In genomic region chr4:181685911-181686310, GRCh38 we compare ENCODE assay signal across 19 cellular contexts.
DNase-seq lines count a peak whose midpoint lies in the region; ATAC-seq and TF ChIP-seq lines count a peak whose summit lies in the region.
"Had no signal": no experiment of that assay in that cellular context is flagged by ENCODE, and none has a peak within 500 bp of the region (broad histone marks: within the 10 kb centered on the region; RNA-seq: fewer than 3 reads in every experiment).

No MANE protein-coding gene starts in this region.

- POLR2A ChIA-PET in IMR-90 (lab: Charles Lee; ENCODE audit: unreplicated experiment) = no interaction called here

- H4K91ac ChIP-seq in IMR-90 (ENCODE audit: insufficient read depth, low read depth, low read length) = no peak overlapping the region

- CTCF ChIA-PET in IMR-90 (lab: Yijun Ruan, JAX) = no interaction called here

- H3K9me1 ChIP-seq in IMR-90 (ENCODE audit: insufficient read depth, low read length) = peaks cover 7% of the 10 kb centered on the region; the same call in 1 of the 2 replicates

- H4K8ac ChIP-seq in IMR-90 (ENCODE audit: low read depth in 2 of 2, low read length in 2 of 2) = peak overlapping the region in 1 of 2 experiments; percentile 56; a peak in 1 of 4 replicates

- H4K5ac ChIP-seq in IMR-90 (ENCODE audit: low read depth, low read length) = peak overlapping the region; percentile 42; the same call in 1 of the 2 replicates

- H3K27ac Mint-ChIP-seq in immature natural killer cell = no peak overlapping the region
- H3K27ac Mint-ChIP-seq: activated T-helper 2 cell treated with anti-CD3 and anti-CD28 coated beads, Interferon-gamma antibody, Interleukin-2, Interleukin-4, amounts not matched to agents 10 μg/mL and 5 μg/mL and 100 μg/mL, durations not matched to agents 14 hours and 24 hours and 36 hours; memory B cell had no signal

- dilution Hi-C loops in IMR-90 (cut with HindIII; ENCODE audit: low sequenced_read_pairs, unreplicated experiment) = no loop called here

- no peaks in the 10 kb centered on the region for H3K36me3 Mint-ChIP-seq in immature natural killer cell
- H3K36me3 Mint-ChIP-seq: memory B cell had no signal

- H3K18ac ChIP-seq in IMR-90 (ENCODE audit: low read depth, low read length) = peak overlapping the region; percentile 81; the same call in 1 of the 2 replicates

- H3K36me3 ChIP-seq in IMR-90 (ENCODE audit: control insufficient read depth, insufficient read depth, low read length) (no peaks in the 10 kb centered on the region), brain microvascular endothelial cell (replicated peaks) (no peaks in the 10 kb centered on the region), lung (ENCODE audit: control insufficient read depth in 2 of 2, insufficient read depth in 2 of 2, low read length in 2 of 2) (no peaks in the 10 kb centered on the region), SJCRH30 (no peaks in the 10 kb centered on the region)
- H3K36me3 ChIP-seq: Peyer's patch had no signal

- intact Hi-C loops in IMR-90 (cut with micrococcal nuclease) = loop anchor here (5.0 to 10.0 kb wide), 4 partner anchors 271 to 1239 kb away; no protein-coding TSS in a partner anchor

- H3K23ac ChIP-seq in IMR-90 (ENCODE audit: low read depth, low read length) = peak overlapping the region; percentile 41; the same call in 1 of the 2 replicates

- H3K56ac ChIP-seq in IMR-90 (ENCODE audit: extremely low read depth, insufficient read depth, low read length) = peak overlapping the region; percentile 68

- H4K20me1 ChIP-seq in IMR-90 (ENCODE audit: insufficient read depth, low read length) = no peaks in the 10 kb centered on the region

- H3K27ac ChIP-seq in IMR-90 (ENCODE audit: insufficient read depth, low read length) (no peak overlapping the region), brain microvascular endothelial cell (peak overlapping the region; percentile 99), lung (ENCODE audit: low read depth in 1 of 2, low read length in 1 of 2) (no peak overlapping the region), SJCRH30 (no peak overlapping the region), substantia nigra (ENCODE audit: low read depth, low read length, poor library complexity, severe bottlenecking) (no peak overlapping the region)
- H3K27ac ChIP-seq: Peyer's patch had no signal

- no peak overlapping the region for H3K4me3 Mint-ChIP-seq in immature natural killer cell
- H3K4me3 Mint-ChIP-seq: memory B cell had no signal

- H3K4me2 ChIP-seq in IMR-90 (ENCODE audit: low read depth, low read length) = peak overlapping the region; percentile 75

- no CpG with 5 or more reads among the region's 4 CpGs for WGBS in IMR-90 (ENCODE audit: extremely low coverage in 2 of 2, insufficient read length in 1 of 2), 2 experiments
- 72 to 82% methylated on average over 4 of the region's 4 CpGs for WGBS in lung, 2 donors

- no peaks in the 10 kb centered on the region for H3K4me1 Mint-ChIP-seq in immature natural killer cell
- H3K4me1 Mint-ChIP-seq: memory B cell had no signal

- no peak overlapping the region for H2AFZ ChIP-seq in IMR-90 (replicated peaks; ENCODE audit: low read length, poor library complexity)

- H3K4me1 ChIP-seq in IMR-90 (ENCODE audit: control insufficient read depth, insufficient read depth, low read length) (peaks cover 11% of the 10 kb centered on the region), lung (ENCODE audit: control insufficient read depth in 2 of 2, insufficient read depth in 2 of 2, low read length in 2 of 2) (no peaks in the 10 kb centered on the region), SJCRH30 (no peaks in the 10 kb centered on the region)
- H3K4me1 ChIP-seq: Peyer's patch had no signal

- peak overlapping the region; percentile 96 for H2BK5ac ChIP-seq in IMR-90 (ENCODE audit: low read depth, low read length, poor library complexity, severe bottlenecking)

- ATAC-seq in IMR-90 (ENCODE audit: low read depth) (peak; percentile 85), lung (ENCODE audit: insufficient read depth, low FRiP score) (peak; percentile 38)

- H3K9ac ChIP-seq in IMR-90 (ENCODE audit: low read depth, low read length) = no peak overlapping the region; the same call in 1 of the 2 replicates

- BruUV-seq in IMR-90 (replicated peaks; lab: Mats Ljungman, UMichigan) = no TSS peak

- peak overlapping the region; percentile 71; the same call in 1 of the 2 replicates for H2BK20ac ChIP-seq in IMR-90 (ENCODE audit: low read depth, low read length)

- peaks cover 0 to 2% (median 0%) of the 10 kb centered on the region in 3 donors for H3K27me3 Mint-ChIP-seq in immature natural killer cell (ENCODE audit: low read depth in 3 of 3)
- H3K27me3 Mint-ChIP-seq: memory B cell had no signal

- H3K9me3 Mint-ChIP-seq in immature natural killer cell = peaks cover 0 to 30% (median 9%) of the 10 kb centered on the region in 6 donors
- H3K9me3 Mint-ChIP-seq: activated T-helper 2 cell treated with anti-CD3 and anti-CD28 coated beads, Interferon-gamma antibody, Interleukin-2, Interleukin-4, amounts not matched to agents 10 μg/mL and 5 μg/mL and 100 μg/mL, durations not matched to agents 14 hours and 24 hours and 36 hours had no signal

- H2AK9ac ChIP-seq in IMR-90 (replicated peaks; ENCODE audit: low read depth, low read length, poor library complexity) = no peak overlapping the region

- no peak overlapping the region for H2BK15ac ChIP-seq in IMR-90 (ENCODE audit: low read depth, low read length)

- TF ChIP-seq CTCF in AG09309 (IDR thresholded peaks at IDR 0.05; ENCODE audit: control insufficient read depth, insufficient read depth, low read depth, low read length, missing control alignments) (no peak), IMR-90 (conservative IDR thresholded peaks at IDR 0.05; ENCODE audit: low read depth, low read length) (no peak), brain microvascular endothelial cell (IDR thresholded peaks at IDR 0.05; ENCODE audit: low read depth, low read length, missing control alignments) (no peak), lung (IDR thresholded peaks at IDR 0.05; ENCODE audit: control extremely low read depth, extremely low read depth) (no peak)

- H3K4me3 ChIP-seq in AG09309 (ENCODE audit: control insufficient read depth, low read depth, low read length) = no peak overlapping the region; the same call in 1 of the 2 replicates
- peak overlapping the region; percentile 8; the same call in 1 of the 2 replicates for H3K4me3 ChIP-seq in IMR-90 (ENCODE audit: insufficient read depth, low read depth, low read length)
- no peak overlapping the region for H3K4me3 ChIP-seq in brain microvascular endothelial cell (ENCODE audit: low read depth, low read length)
- no peak overlapping the region for H3K4me3 ChIP-seq in lung
- H3K4me3 ChIP-seq in SJCRH30 = no peak overlapping the region
- H3K4me3 ChIP-seq: Peyer's patch had no signal

- peak overlapping the region; percentile 71 for H2BK120ac ChIP-seq in IMR-90 (ENCODE audit: low read depth, low read length)

- DNase-seq in AG09309 (ENCODE audit: low read depth) (peak; percentile 86), IMR-90 (peak; percentile 97), brain microvascular endothelial cell (peak; percentile 91), lung (ENCODE audit: low spot score) (no peak), SJCRH30 (no peak), immature natural killer cell (no peak), substantia nigra (lab: John Stamatoyannopoulos, UW) (no peak), NCI-H2107 treated with DMSO at 0.1 percent for 48 hours (lab: John Stamatoyannopoulos, UW; ENCODE audit: unreplicated experiment) (no peak)
- DNase-seq: activated CD4-positive, alpha-beta T cell treated with anti-CD3 and anti-CD28 coated beads, Interleukin-2, amount 50 U/mL, for 4 hours; AML-193; DMS79 treated with DMSO at 0.1 percent for 48 hours; NCI-H1092 treated with DMSO at 0.1 percent for 48 hours; NCI-H446 treated with DMSO at 0.1 percent for 48 hours; Peyer's patch; stimulated activated CD4-positive, alpha-beta T cell treated with anti-CD3 and anti-CD28 coated beads, Interleukin-15, amount 100 ng/mL, for 24 hours; stimulated activated CD8-positive, alpha-beta memory T cell treated with anti-CD3 and anti-CD28 coated beads, Interleukin-4, amount 100 ng/mL, for 48 hours; T-helper 9 cell had no signal

- H3K27me3 ChIP-seq in IMR-90 (ENCODE audit: control insufficient read depth, insufficient read depth, low read length) = no peaks in the 10 kb centered on the region
- H3K27me3 ChIP-seq in brain microvascular endothelial cell (replicated peaks) = no peaks in the 10 kb centered on the region
- H3K27me3 ChIP-seq in lung (ENCODE audit: control insufficient read depth, insufficient read depth) = no peaks in the 10 kb centered on the region
- no peaks in the 10 kb centered on the region for H3K27me3 ChIP-seq in SJCRH30
- H3K27me3 ChIP-seq: Peyer's patch had no signal

- H3K14ac ChIP-seq in IMR-90 (replicated peaks; ENCODE audit: low read depth, low read length) = no peak overlapping the region

- H2AK5ac ChIP-seq in IMR-90 (ENCODE audit: low read depth, low read length) = no peak overlapping the region

- in situ Hi-C loops in IMR-90 (cut with MboI; ENCODE audit: low sequenced_read_pairs) (no loop called here), brain microvascular endothelial cell (cut with HindIII; ENCODE audit: low pct_ligation_motif_present, low sequenced_read_pairs) (no loop called here)

- peak overlapping the region; percentile 42; the same call in 1 of the 2 replicates for H3K4ac ChIP-seq in IMR-90 (ENCODE audit: low read depth, low read length)

- H3K9me3 ChIP-seq in IMR-90 (ENCODE audit: control insufficient read depth, insufficient read depth, low read length) (no peaks in the 10 kb centered on the region), lung (ENCODE audit: control insufficient read depth in 2 of 2, insufficient read depth in 1 of 2, low read length in 1 of 2) (no peaks in the 10 kb centered on the region), SJCRH30 (replicated peaks) (no peaks in the 10 kb centered on the region)
- H3K9me3 ChIP-seq: Peyer's patch had no signal

- TF ChIP-seq POLR2A in IMR-90 (IDR thresholded peaks at IDR 0.05; ENCODE audit: low read depth, low read length) = peak; percentile 33; the same call in 1 of the 2 replicates

- H3K79me1 ChIP-seq in IMR-90 (ENCODE audit: low read depth in 1 of 2, low read length in 2 of 2) = no peaks in the 10 kb centered on the region

- TF ChIP-seq RAD21 in IMR-90 (IDR thresholded peaks at IDR 0.05; ENCODE audit: low read length) = no peak

TF ChIP-seq in IMR-90, 13 proteins besides CTCF, POLR2A, EP300 and RAD21 (continues in another document):
- TF ChIP-seq, protein P1, sequence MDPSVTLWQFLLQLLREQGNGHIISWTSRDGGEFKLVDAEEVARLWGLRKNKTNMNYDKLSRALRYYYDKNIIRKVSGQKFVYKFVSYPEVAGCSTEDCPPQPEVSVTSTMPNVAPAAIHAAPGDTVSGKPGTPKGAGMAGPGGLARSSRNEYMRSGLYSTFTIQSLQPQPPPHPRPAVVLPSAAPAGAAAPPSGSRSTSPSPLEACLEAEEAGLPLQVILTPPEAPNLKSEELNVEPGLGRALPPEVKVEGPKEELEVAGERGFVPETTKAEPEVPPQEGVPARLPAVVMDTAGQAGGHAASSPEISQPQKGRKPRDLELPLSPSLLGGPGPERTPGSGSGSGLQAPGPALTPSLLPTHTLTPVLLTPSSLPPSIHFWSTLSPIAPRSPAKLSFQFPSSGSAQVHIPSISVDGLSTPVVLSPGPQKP (IDR thresholded peaks at IDR 0.05; ENCODE audit: borderline replicate concordance, low read depth, low read length) = no peak
- no peak for TF ChIP-seq MXI1 (IDR thresholded peaks at IDR 0.05; ENCODE audit: borderline replicate concordance, low read depth, low read length)

Comparison
In these comparisons a context has a peak if more than half of its experiments do, and no peak if none do; other contexts are left out.
1. DNase-seq: peak in AG09309 (single experiment), IMR-90 (single experiment) and brain microvascular endothelial cell (single experiment); none in lung (single experiment), SJCRH30 (0 of 2), immature natural killer cell (0 of 3), substantia nigra (0 of 49) and NCI-H2107 treated with DMSO at 0.1 percent for 48 hours (single experiment).